Comparison of ENCODE assay signal across 9 cellular contexts in the genomic region with DNA sequence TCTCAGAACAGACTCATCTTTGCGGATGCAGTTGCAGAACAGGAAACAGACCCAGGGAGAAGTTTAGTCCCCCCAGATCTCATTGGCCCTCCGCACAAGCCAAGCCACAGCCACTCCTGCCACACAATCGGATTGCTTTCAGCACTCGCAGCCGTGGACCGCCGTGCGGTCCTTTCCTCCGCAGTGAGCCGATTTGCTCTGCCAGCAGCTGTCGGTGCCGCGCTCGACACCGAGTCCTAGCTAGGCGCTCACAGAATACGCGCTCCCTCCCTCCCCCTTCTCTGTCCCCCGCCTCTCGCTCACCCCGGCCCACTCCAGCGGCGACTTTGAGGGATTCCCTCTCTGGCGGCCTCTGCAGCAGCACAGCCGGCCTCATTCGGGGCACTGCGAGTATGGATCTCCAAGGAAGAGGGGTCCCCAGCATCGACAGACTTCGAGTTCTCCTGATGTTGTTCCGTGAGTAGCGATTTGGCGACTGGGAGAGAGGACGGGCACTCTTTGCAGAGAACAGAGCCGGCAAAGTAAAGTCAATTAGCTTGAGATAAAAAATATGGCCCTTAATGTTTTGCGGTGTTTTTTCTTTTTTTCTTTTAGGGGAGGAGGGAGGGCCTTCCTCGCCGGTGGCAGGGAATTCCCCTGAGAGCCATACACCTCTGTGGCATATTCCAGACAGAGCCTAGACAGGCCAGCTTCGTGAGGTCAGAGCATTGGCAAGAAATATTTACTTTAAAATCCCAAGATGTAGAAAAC. TPM values are rescaled to one million over a fixed set of nuclear protein-coding genes. Genes with fewer than 3 reads are reported as not detected.
DNase-seq lines count a peak whose midpoint lies in the region; ATAC-seq and TF ChIP-seq lines count a peak whose summit lies in the region.
"Had no signal": no experiment of that assay in that cellular context is flagged by ENCODE, and none has a peak within 500 bp of the region (broad histone marks: within the 10 kb centered on the region; RNA-seq: fewer than 3 reads in every experiment).

A gene with protein sequence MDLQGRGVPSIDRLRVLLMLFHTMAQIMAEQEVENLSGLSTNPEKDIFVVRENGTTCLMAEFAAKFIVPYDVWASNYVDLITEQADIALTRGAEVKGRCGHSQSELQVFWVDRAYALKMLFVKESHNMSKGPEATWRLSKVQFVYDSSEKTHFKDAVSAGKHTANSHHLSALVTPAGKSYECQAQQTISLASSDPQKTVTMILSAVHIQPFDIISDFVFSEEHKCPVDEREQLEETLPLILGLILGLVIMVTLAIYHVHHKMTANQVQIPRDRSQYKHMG (plus strand): TSS at position 130 of the 750 bp plus-strand sequence. CDS start 263 bp downstream, at position 393.

- H3K4me1 ChIP-seq in rectal smooth muscle tissue (ENCODE audit: control insufficient read depth, insufficient read depth, low read length), result no peaks in the 10 kb centered on the region
- H3K4me1 ChIP-seq in effector memory CD4-positive, alpha-beta T cell (ENCODE audit: control insufficient read depth, insufficient read depth, low read length, poor library complexity, severe bottlenecking), result no peaks in the 10 kb centered on the region

- H3K4me1 Mint-ChIP-seq in HFFc6 (ENCODE audit: low read depth), result peaks cover 8% of the 10 kb centered on the region; the same call in 1 of the 2 replicates

- H3K27ac ChIP-seq in rectal smooth muscle tissue (ENCODE audit: low read depth, low read length), result no peak within 1 kb of the TSS
- no peak within 1 kb of the TSS for H3K27ac ChIP-seq in effector memory CD4-positive, alpha-beta T cell (ENCODE audit: insufficient read depth, low read length, poor library complexity, severe bottlenecking)

- H3K4me3 ChIP-seq in rectal smooth muscle tissue (ENCODE audit: low read length), result peak within 1 kb of the TSS; percentile 32
- no peak within 1 kb of the TSS for H3K4me3 ChIP-seq in effector memory CD4-positive, alpha-beta T cell (ENCODE audit: insufficient read depth, low read depth, low read length, poor library complexity, severe bottlenecking)

- TF ChIP-seq CTCF in HFFc6 (IDR thresholded peaks at IDR 0.05), result no peak

- H3K27me3 Mint-ChIP-seq in HFFc6 (ENCODE audit: insufficient read depth), result peaks cover 58% of the 10 kb centered on the region

- H3K9me3 Mint-ChIP-seq in HFFc6, result no peaks in the 10 kb centered on the region

- intact Hi-C loops in head of caudate nucleus (cut with DNase I), result no loop called here

- no peak within 1 kb of the TSS for H3K27ac Mint-ChIP-seq in HFFc6
- H3K27ac Mint-ChIP-seq: IgD-negative memory B cell had no signal

- H3K36me3 ChIP-seq in rectal smooth muscle tissue (ENCODE audit: control insufficient read depth, insufficient read depth, low read length), result no peaks in the 10 kb centered on the region
- H3K36me3 ChIP-seq in effector memory CD4-positive, alpha-beta T cell (ENCODE audit: control insufficient read depth, insufficient read depth, low read length), result no peaks in the 10 kb centered on the region

- no peaks in the 10 kb centered on the region for H3K36me3 Mint-ChIP-seq in HFFc6 (ENCODE audit: low read depth)
- H3K36me3 Mint-ChIP-seq: IgD-negative memory B cell had no signal

- DNase-seq in HFFc6 (peak; percentile 17), NOMO-1 treated with DMSO at 0.1 percent for 48 hours (lab: John Stamatoyannopoulos, UW; ENCODE audit: unreplicated experiment) (peak; percentile 45), head of caudate nucleus (peak in 40 of 42 donors; percentile 32 to 84 (median 60)), HK-2 (ENCODE audit: unreplicated experiment) (no peak)
- no peak for DNase-seq in effector memory CD4-positive, alpha-beta T cell

- no peak within 1 kb of the TSS for H3K9ac ChIP-seq in rectal smooth muscle tissue (ENCODE audit: low read length)

- no peaks in the 10 kb centered on the region for H3K9me3 ChIP-seq in effector memory CD4-positive, alpha-beta T cell (ENCODE audit: control insufficient read depth, low read length)

- H3K4me3 Mint-ChIP-seq in HFFc6, result peak within 1 kb of the TSS; percentile 8; the same call in 1 of the 2 replicates

- H3K27me3 ChIP-seq in rectal smooth muscle tissue (ENCODE audit: control insufficient read depth, insufficient read depth, low read length), result peaks cover 2% of the 10 kb centered on the region
- no peaks in the 10 kb centered on the region for H3K27me3 ChIP-seq in effector memory CD4-positive, alpha-beta T cell (replicated peaks; ENCODE audit: control insufficient read depth, insufficient read depth, low read length, poor library complexity, severe bottlenecking)

- ATAC-seq in HG03039 (IDR thresholded peaks at IDR 0.05; ENCODE audit: unreplicated experiment) (no peak), GM21423 (IDR thresholded peaks at IDR 0.05; ENCODE audit: unreplicated experiment) (no peak)

RNA-seq across cellular contexts. Expression of the gene that starts here (rescaled TPM):
- not detected for total RNA-seq in HFFc6 (2021; fragmentation: NEBNext Ultra II Directional; extraction: Animal tissue kit (Norgen Biotek cat#: 25700))

Comparison
In these comparisons a context has a peak if more than half of its experiments do, and no peak if none do; other contexts are left out.
1. Peak in DNase-seq in HFFc6; RNA of the gene not detected or under 1 TPM.
2. DNase-seq: peak in NOMO-1 treated with DMSO at 0.1 percent for 48 hours (single experiment) and head of caudate nucleus (40 of 42); none in HK-2 (single experiment) and effector memory CD4-positive, alpha-beta T cell (0 of 3).